25 cellular contexts compared by ENCODE assay signal in the genomic region with DNA sequence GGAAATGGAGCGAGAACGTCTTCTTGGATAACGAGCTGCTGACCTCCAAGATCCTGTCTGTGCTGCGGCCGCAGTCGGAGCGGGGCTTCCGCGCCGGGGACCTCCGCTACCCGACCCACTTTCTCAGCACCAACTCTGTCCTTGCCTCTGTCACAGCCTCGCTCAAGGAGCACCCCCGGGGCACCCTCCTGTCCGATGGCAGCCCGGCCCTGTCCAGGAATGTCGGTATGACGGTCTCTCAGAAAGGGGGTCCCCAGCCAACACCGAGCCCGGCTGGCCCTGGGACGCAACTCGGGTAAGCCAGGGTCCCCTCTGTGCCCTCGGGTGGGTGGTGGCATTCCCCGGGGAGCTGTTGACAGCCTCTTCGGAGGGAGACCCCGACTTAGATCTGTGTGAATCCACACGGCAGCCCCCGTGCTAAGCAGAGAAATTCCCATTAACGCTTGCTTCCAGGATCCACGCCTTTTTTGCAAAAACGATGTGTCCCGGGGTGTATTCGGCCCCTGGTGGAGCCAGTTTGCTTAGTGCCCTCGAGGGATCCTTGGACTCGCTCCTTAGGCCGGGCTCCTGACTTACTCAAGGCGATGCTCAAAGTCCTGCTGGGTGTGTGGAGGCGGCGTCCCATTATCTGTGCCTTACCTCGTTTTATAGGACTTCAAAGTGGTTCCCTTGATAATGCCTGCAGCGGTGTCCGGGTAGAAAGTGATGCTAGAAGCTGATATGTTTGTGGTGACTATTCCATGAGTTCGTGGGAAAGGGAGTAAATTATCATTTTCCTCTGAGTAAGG.
"Had no signal": no experiment of that assay in that cellular context is flagged by ENCODE, and none has a peak within 500 bp of the region (broad histone marks: within the 10 kb centered on the region; RNA-seq: fewer than 3 reads in every experiment).

No MANE protein-coding gene starts in this region.

- H3K27me3 Mint-ChIP-seq: activated naive CD8-positive, alpha-beta T cell treated with anti-CD3 and anti-CD28 coated beads, Interleukin-2, amount 50 U/mL, for 24 hours; dendritic cell treated with granulocyte-macrophage colony-stimulating factor and Interleukin-4, amounts not matched to agents 40 ng/mL and 50 ng/mL, for 4 days; naive thymus-derived CD4-positive, alpha-beta T cell; stimulated activated memory B cell treated with anti-CD40 and anti-IgM and Interleukin-4, amounts not matched to agents 10 μg/mL and 1 μg/mL and 100 μg/mL, for 72 hours had no signal

- H3K27me3 ChIP-seq: breast epithelium, right lobe of liver, stomach, suprapubic skin, tibial nerve had no signal

- FAIRE-seq: frontal cortex, islet of Langerhans had no signal

- H3K4me3 Mint-ChIP-seq: activated naive CD8-positive, alpha-beta T cell treated with anti-CD3 and anti-CD28 coated beads, Interleukin-2, amount 50 U/mL, for 24 hours; dendritic cell treated with granulocyte-macrophage colony-stimulating factor and Interleukin-4, amounts not matched to agents 40 ng/mL and 50 ng/mL, for 4 days; naive thymus-derived CD4-positive, alpha-beta T cell; neural crest cell; stimulated activated memory B cell treated with anti-CD40 and anti-IgM and Interleukin-4, amounts not matched to agents 10 μg/mL and 1 μg/mL and 100 μg/mL, for 72 hours had no signal

- H3K27ac ChIP-seq: breast epithelium, right lobe of liver, stomach, suprapubic skin, tibial nerve had no signal

- H3K4me1 ChIP-seq: breast epithelium, right lobe of liver, stomach, suprapubic skin, tibial nerve had no signal

- H3K36me3 ChIP-seq: breast epithelium had no signal

- DNase-seq: activated CD4-positive, alpha-beta T cell treated with anti-CD3 and anti-CD28 coated beads for 4 hours; activated CD4-positive, alpha-beta T cell treated with anti-CD3 and anti-CD28 coated beads, Interleukin-2, amount 50 U/mL, for 48 hours; activated CD4-positive, CD25-positive, alpha-beta regulatory T cell; activated CD8-positive, alpha-beta memory T cell treated with anti-CD3 and anti-CD28 coated beads for 24 hours; activated gamma-delta T cell treated with Interleukin-2 at 50 U/mL for 16 hours; activated naive CD4-positive, alpha-beta T cell treated with anti-CD3 and anti-CD28 coated beads, Interleukin-2, amount 50 U/mL, for 16 hours; activated naive CD8-positive, alpha-beta T cell treated with anti-CD3 and anti-CD28 coated beads, Interleukin-2, amount 50 U/mL, for 24 hours; amygdala; central memory CD4-positive, alpha-beta T cell; effector CD4-positive, alpha-beta T cell; mammary epithelial cell; midbrain; naive thymus-derived CD4-positive, alpha-beta T cell; right lobe of liver; stimulated activated CD4-positive, alpha-beta T cell treated with anti-CD3 and anti-CD28 coated beads, Interleukin-12 subunit alpha, Interleukin-12 subunit beta, amount 100 ng/mL, for 4 hours; stimulated activated CD4-positive, alpha-beta T cell treated with anti-CD3 and anti-CD28 coated beads, Interleukin-4, amount 100 ng/mL, for 1 hour; stomach had no signal

- H3K4me3 ChIP-seq: breast epithelium, right lobe of liver, stomach, suprapubic skin, tibial nerve had no signal

- H3K27ac Mint-ChIP-seq: activated naive CD8-positive, alpha-beta T cell treated with anti-CD3 and anti-CD28 coated beads, Interleukin-2, amount 50 U/mL, for 24 hours; dendritic cell treated with granulocyte-macrophage colony-stimulating factor and Interleukin-4, amounts not matched to agents 40 ng/mL and 50 ng/mL, for 4 days; naive thymus-derived CD4-positive, alpha-beta T cell; stimulated activated memory B cell treated with anti-CD40 and anti-IgM and Interleukin-4, amounts not matched to agents 10 μg/mL and 1 μg/mL and 100 μg/mL, for 72 hours had no signal

- H3K9me3 ChIP-seq: breast epithelium, right lobe of liver, stomach, suprapubic skin, tibial nerve had no signal

- H3K9me3 Mint-ChIP-seq: activated naive CD8-positive, alpha-beta T cell treated with anti-CD3 and anti-CD28 coated beads, Interleukin-2, amount 50 U/mL, for 24 hours; dendritic cell treated with granulocyte-macrophage colony-stimulating factor and Interleukin-4, amounts not matched to agents 40 ng/mL and 50 ng/mL, for 4 days; neural crest cell; stimulated activated memory B cell treated with anti-CD40 and anti-IgM and Interleukin-4, amounts not matched to agents 10 μg/mL and 1 μg/mL and 100 μg/mL, for 72 hours had no signal
